In the genomic region with DNA sequence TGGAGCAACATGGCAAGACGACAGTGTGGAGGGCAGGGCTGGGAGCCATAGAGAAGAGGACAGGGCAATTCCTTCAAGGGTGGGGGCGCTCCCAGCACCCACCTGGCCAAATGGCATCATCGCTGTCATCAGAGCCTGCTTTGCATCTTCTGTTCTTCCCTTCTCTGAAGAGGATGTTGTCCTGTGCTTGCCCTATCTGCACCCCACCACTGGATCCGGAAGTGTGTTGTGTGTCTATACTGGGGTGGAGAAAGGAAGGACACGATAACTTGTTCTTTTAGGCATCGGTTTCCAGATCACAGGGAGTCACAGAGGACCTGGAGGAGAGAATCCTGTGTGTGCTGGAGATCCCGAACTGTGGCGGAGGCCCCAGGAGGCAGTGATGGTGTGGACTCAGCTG, we compare ENCODE assay signal across 28 cellular contexts. TPM values are rescaled to one million over a fixed set of nuclear protein-coding genes. Genes with fewer than 3 reads are reported as not detected.
"Had no signal": no experiment of that assay in that cellular context is flagged by ENCODE, and none has a peak within 500 bp of the region (broad histone marks: within the 10 kb centered on the region; RNA-seq: fewer than 3 reads in every experiment).

No MANE protein-coding gene starts in this region.

- FAIRE-seq: endometrium, keratinocyte, urothelium cell line had no signal

- H3K4me3 ChIP-seq: heart right ventricle, lung, tibial nerve had no signal

- H3K36me3 ChIP-seq: heart right ventricle, tibial nerve had no signal

- H3K27me3 ChIP-seq: heart right ventricle, tibial nerve had no signal

- H3K9ac ChIP-seq: parathyroid adenoma had no signal

- H3K27ac Mint-ChIP-seq: activated B cell treated with CpG ODN at 0.5 μM for 24 hours; activated CD4-positive, alpha-beta T cell treated with anti-CD3 and anti-CD28 coated beads for 36 hours; activated naive CD4-positive, alpha-beta T cell treated with anti-CD3 and anti-CD28 coated beads for 36 hours; activated naive CD8-positive, alpha-beta T cell treated with anti-CD3 and anti-CD28 coated beads, Interleukin-2, amount 10 ng/mL, durations not matched to agents 7 days and 5 days; stimulated activated naive CD8-positive, alpha-beta T cell treated with anti-CD3 and anti-CD28 coated beads, Interleukin-15, amount 100 ng/mL, for 72 hours; T-helper 17 cell had no signal

- H2AFZ ChIP-seq: parathyroid adenoma had no signal

- DNase-seq: activated B cell treated with CpG ODN at 0.5 μM for 24 hours; activated CD4-positive, alpha-beta T cell treated with anti-CD3 and anti-CD28 coated beads for 36 hours; activated CD4-positive, alpha-beta T cell treated with anti-CD3 and anti-CD28 coated beads, Interleukin-2, amount 50 U/mL, for 48 hours; activated CD8-positive, alpha-beta memory T cell treated with anti-CD3 and anti-CD28 coated beads, Interleukin-2, amount 50 U/mL, for 48 hours; activated naive CD4-positive, alpha-beta T cell treated with anti-CD3 and anti-CD28 coated beads for 36 hours; activated naive CD8-positive, alpha-beta T cell treated with anti-CD3 and anti-CD28 coated beads, Interleukin-2, amount 10 ng/mL, durations not matched to agents 7 days and 5 days; activated T-cell treated with anti-CD3 and anti-CD28 coated beads, Interleukin-2, amount 50 U/mL, for 4 hours; amygdala; cortex of kidney; heart right ventricle; naive B cell; right cardiac atrium; stimulated activated CD4-positive, alpha-beta T cell treated with anti-CD3 and anti-CD28 coated beads, Interleukin-1b, Interleukin-23, amount 100 ng/mL, for 48 hours; stimulated activated naive CD8-positive, alpha-beta T cell treated with anti-CD3 and anti-CD28 coated beads, Interleukin-15, amount 100 ng/mL, for 72 hours; T-helper 17 cell had no signal

- H3K9me3 ChIP-seq: heart right ventricle, tibial nerve had no signal

- ATAC-seq: activated CD4-positive, alpha-beta T cell treated with anti-CD3 and anti-CD28 coated beads for 36 hours; activated T-cell treated with anti-CD3 and anti-CD28 coated beads, Interleukin-2, amount 50 U/mL, for 4 hours; heart right ventricle; stimulated activated naive CD8-positive, alpha-beta T cell treated with anti-CD3 and anti-CD28 coated beads, Interleukin-15, amount 100 ng/mL, for 72 hours; T-helper 17 cell had no signal

- H3K9me3 Mint-ChIP-seq: activated B cell treated with CpG ODN at 0.5 μM for 24 hours; activated naive CD4-positive, alpha-beta T cell treated with anti-CD3 and anti-CD28 coated beads for 36 hours; activated naive CD8-positive, alpha-beta T cell treated with anti-CD3 and anti-CD28 coated beads, Interleukin-2, amount 10 ng/mL, durations not matched to agents 7 days and 5 days; activated T-cell treated with anti-CD3 and anti-CD28 coated beads, Interleukin-2, amount 50 U/mL, for 4 hours; naive B cell; stimulated activated naive CD8-positive, alpha-beta T cell treated with anti-CD3 and anti-CD28 coated beads, Interleukin-15, amount 100 ng/mL, for 72 hours had no signal

- H3K27me3 Mint-ChIP-seq: activated B cell treated with CpG ODN at 0.5 μM for 24 hours; stimulated activated naive CD8-positive, alpha-beta T cell treated with anti-CD3 and anti-CD28 coated beads, Interleukin-15, amount 100 ng/mL, for 72 hours had no signal

- H3K79me2 ChIP-seq: parathyroid adenoma had no signal

- H3K4me1 Mint-ChIP-seq: activated B cell treated with CpG ODN at 0.5 μM for 24 hours had no signal

- H3K36me3 Mint-ChIP-seq: activated naive CD8-positive, alpha-beta T cell treated with anti-CD3 and anti-CD28 coated beads, Interleukin-2, amount 10 ng/mL, durations not matched to agents 7 days and 5 days; naive B cell had no signal

- H3K4me1 ChIP-seq: parathyroid adenoma had no signal

- H3K4me3 Mint-ChIP-seq: activated B cell treated with CpG ODN at 0.5 μM for 24 hours; activated CD4-positive, alpha-beta T cell treated with anti-CD3 and anti-CD28 coated beads for 36 hours; activated naive CD4-positive, alpha-beta T cell treated with anti-CD3 and anti-CD28 coated beads for 36 hours; activated naive CD8-positive, alpha-beta T cell treated with anti-CD3 and anti-CD28 coated beads, Interleukin-2, amount 10 ng/mL, durations not matched to agents 7 days and 5 days; activated T-cell treated with anti-CD3 and anti-CD28 coated beads, Interleukin-2, amount 50 U/mL, for 4 hours; stimulated activated naive CD8-positive, alpha-beta T cell treated with anti-CD3 and anti-CD28 coated beads, Interleukin-15, amount 100 ng/mL, for 72 hours; T-helper 17 cell had no signal

- H3K27ac ChIP-seq: parathyroid adenoma, tibial nerve had no signal

RNA-seq across cellular contexts. Expression of a gene that starts 25.7 kb away (rescaled TPM):
- total RNA-seq: activated CD4-positive, alpha-beta T cell treated with anti-CD3 and anti-CD28 coated beads for 36 hours; activated CD8-positive, alpha-beta memory T cell treated with anti-CD3 and anti-CD28 coated beads for 36 hours; activated naive CD4-positive, alpha-beta T cell treated with anti-CD3 and anti-CD28 coated beads for 36 hours; activated naive CD8-positive, alpha-beta T cell treated with anti-CD3 and anti-CD28 coated beads, Interleukin-2, amount 10 ng/mL, durations not matched to agents 7 days and 5 days; activated T-cell treated with anti-CD3 and anti-CD28 coated beads, Interleukin-2, amount 50 U/mL, for 4 hours; cerebellum; epithelial cell of proximal tubule; fibroblast of villous mesenchyme; heart right ventricle; lung; mesenteric fat pad; pulmonary artery endothelial cell; right cardiac atrium; skeletal muscle tissue; T-helper 17 cell; tibial nerve had no signal
- polyA plus RNA-seq: heart right ventricle, keratinocyte, lung, right cardiac atrium had no signal

RNA-seq across cellular contexts. Expression of a gene that starts 42.4 kb away (rescaled TPM):
- total RNA-seq: activated B cell treated with CpG ODN at 0.5 μM for 24 hours; activated CD4-positive, alpha-beta T cell treated with anti-CD3 and anti-CD28 coated beads for 36 hours; activated CD8-positive, alpha-beta memory T cell treated with anti-CD3 and anti-CD28 coated beads for 36 hours; activated naive CD4-positive, alpha-beta T cell treated with anti-CD3 and anti-CD28 coated beads for 36 hours; activated naive CD8-positive, alpha-beta T cell treated with anti-CD3 and anti-CD28 coated beads, Interleukin-2, amount 10 ng/mL, durations not matched to agents 7 days and 5 days; activated T-cell treated with anti-CD3 and anti-CD28 coated beads, Interleukin-2, amount 50 U/mL, for 4 hours; epithelial cell of proximal tubule; pulmonary artery endothelial cell; T-helper 17 cell had no signal
- polyA plus RNA-seq: keratinocyte had no signal
